Comparison of ENCODE assay signal across 15 cellular contexts in genomic region chr3:113140876-113141275, GRCh38.
DNase-seq lines count a peak whose midpoint lies in the region; ATAC-seq, FAIRE-seq and TF ChIP-seq lines count a peak whose summit lies in the region.
"Had no signal": no experiment of that assay in that cellular context is flagged by ENCODE, and none has a peak within 500 bp of the region (broad histone marks: within the 10 kb centered on the region; RNA-seq: fewer than 3 reads in every experiment).

No MANE protein-coding gene starts in this region.

- no peak for ATAC-seq in GM19397 (IDR thresholded peaks at IDR 0.05; ENCODE audit: unreplicated experiment)
- ATAC-seq: gastrocnemius medialis, GM12878 had no signal

- H3K36me3 ChIP-seq in bronchial epithelial cell (ENCODE audit: control insufficient read depth, insufficient read depth, low read length): no peaks in the 10 kb centered on the region
- H3K36me3 ChIP-seq: gastrocnemius medialis had no signal

- H3K4me3 ChIP-seq in bronchial epithelial cell (ENCODE audit: low read depth, low read length): no peak overlapping the region
- H3K4me3 ChIP-seq: gastrocnemius medialis, GM12878 had no signal

- TF ChIP-seq CTCF in bronchial epithelial cell (IDR thresholded peaks at IDR 0.05; ENCODE audit: insufficient read depth, low read length, severe bottlenecking): no peak

- no peaks in the 10 kb centered on the region for H3K27me3 ChIP-seq in bronchial epithelial cell (ENCODE audit: control insufficient read depth, insufficient read depth, low read length)
- H3K27me3 ChIP-seq: gastrocnemius medialis had no signal

- DNase-seq in activated CD4-positive, alpha-beta T cell treated with anti-CD3 and anti-CD28 coated beads for 48 hours: peak; percentile 13
- no peak for DNase-seq in activated CD4-positive, alpha-beta T cell treated with anti-CD3 and anti-CD28 coated beads, Interleukin-2, amount 50 U/mL, for 4 hours
- DNase-seq in M059J (ENCODE audit: low read depth) (peak; percentile 58), bronchial epithelial cell (ENCODE audit: low read depth) (peak; percentile 78), pulmonary artery endothelial cell (ENCODE audit: low read depth, low spot score) (peak; percentile 19), AG08395 (ENCODE audit: low spot score) (no peak)
- DNase-seq in activated naive CD4-positive, alpha-beta T cell (lab: John Stamatoyannopoulos, UW): no peak
- DNase-seq: activated naive CD8-positive, alpha-beta T cell treated with anti-CD3 and anti-CD28 coated beads, Interleukin-2, amount 10 ng/mL, durations not matched to agents 7 days and 5 days; gastrocnemius medialis; GOT3; naive B cell; NCI-H2029; small intestine had no signal

- FAIRE-seq in bronchial epithelial cell (lab: Jason Lieb, UNC): no peak
- FAIRE-seq: GM12878, small intestine had no signal

Comparison
In these comparisons a context has a peak if more than half of its experiments do, and no peak if none do; other contexts are left out.
1. DNase-seq: peak in activated CD4-positive, alpha-beta T cell treated with anti-CD3 and anti-CD28 coated beads for 48 hours (single experiment), M059J (single experiment), bronchial epithelial cell (single experiment) and pulmonary artery endothelial cell (single experiment); none in activated CD4-positive, alpha-beta T cell treated with anti-CD3 and anti-CD28 coated beads, Interleukin-2, amount 50 U/mL, for 4 hours (0 of 2), AG08395 (single experiment) and activated naive CD4-positive, alpha-beta T cell (0 of 4).